22 cellular contexts compared by ENCODE assay signal in the genomic region with DNA sequence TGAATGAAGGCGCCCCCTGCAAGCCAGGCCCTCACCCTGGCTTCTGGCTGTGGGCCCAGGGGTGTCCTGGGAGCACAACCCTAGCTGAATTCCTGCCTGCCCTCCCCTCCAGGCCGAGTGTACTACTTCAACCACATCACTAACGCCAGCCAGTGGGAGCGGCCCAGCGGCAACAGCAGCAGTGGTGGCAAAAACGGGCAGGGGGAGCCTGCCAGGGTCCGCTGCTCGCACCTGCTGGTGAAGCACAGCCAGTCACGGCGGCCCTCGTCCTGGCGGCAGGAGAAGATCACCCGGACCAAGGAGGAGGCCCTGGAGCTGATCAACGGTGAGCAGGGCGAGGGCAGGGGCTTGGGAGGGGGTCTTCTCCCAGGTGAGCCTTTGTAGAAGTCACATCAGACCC. TPM values are rescaled to one million over a fixed set of nuclear protein-coding genes. Genes with fewer than 3 reads are reported as not detected.
DNase-seq lines count a peak whose midpoint lies in the region; TF ChIP-seq lines count a peak whose summit lies in the region.
"Had no signal": no experiment of that assay in that cellular context is flagged by ENCODE, and none has a peak within 500 bp of the region (broad histone marks: within the 10 kb centered on the region; RNA-seq: fewer than 3 reads in every experiment).

No MANE protein-coding gene starts in this region.

- intact Hi-C loops in activated T-helper 1 cell treated with anti-CD3 and anti-CD28 coated beads, Interleukin-12 subunit alpha, Interleukin-12 subunit beta, Interleukin-2, Interleukin-4 antibody, amounts not matched to agents 30 ng/mL and 10 ng/mL and 1 ng/mL, durations not matched to agents 14 hours and 24 hours and 36 hours (cut with micrococcal nuclease) = no loop called here

- peaks cover 34% of the 10 kb centered on the region for H3K36me3 Mint-ChIP-seq in activated T-helper 1 cell treated with anti-CD3 and anti-CD28 coated beads, Interleukin-12 subunit alpha, Interleukin-12 subunit beta, Interleukin-2, Interleukin-4 antibody, amounts not matched to agents 30 ng/mL and 10 ng/mL and 1 ng/mL, durations not matched to agents 14 hours and 24 hours and 36 hours (ENCODE audit: low read depth)
- H3K36me3 Mint-ChIP-seq in neural crest cell (ENCODE audit: low read depth) = peaks cover 13% of the 10 kb centered on the region

- no peaks in the 10 kb centered on the region for H3K9me3 Mint-ChIP-seq in activated T-helper 1 cell treated with anti-CD3 and anti-CD28 coated beads, Interleukin-12 subunit alpha, Interleukin-12 subunit beta, Interleukin-2, Interleukin-4 antibody, amounts not matched to agents 30 ng/mL and 10 ng/mL and 1 ng/mL, durations not matched to agents 14 hours and 24 hours and 36 hours
- H3K9me3 Mint-ChIP-seq in neural crest cell = no peaks in the 10 kb centered on the region
- H3K9me3 Mint-ChIP-seq: H9 had no signal

- no peaks in the 10 kb centered on the region for H3K27me3 Mint-ChIP-seq in activated T-helper 1 cell treated with anti-CD3 and anti-CD28 coated beads, Interleukin-12 subunit alpha, Interleukin-12 subunit beta, Interleukin-2, Interleukin-4 antibody, amounts not matched to agents 30 ng/mL and 10 ng/mL and 1 ng/mL, durations not matched to agents 14 hours and 24 hours and 36 hours (ENCODE audit: insufficient read depth)
- H3K27me3 Mint-ChIP-seq in neural crest cell (ENCODE audit: low read depth) = peaks cover 3% of the 10 kb centered on the region
- H3K27me3 Mint-ChIP-seq: CD4-positive, alpha-beta memory T cell had no signal

- H3K4me1 Mint-ChIP-seq in activated T-helper 1 cell treated with anti-CD3 and anti-CD28 coated beads, Interleukin-12 subunit alpha, Interleukin-12 subunit beta, Interleukin-2, Interleukin-4 antibody, amounts not matched to agents 30 ng/mL and 10 ng/mL and 1 ng/mL, durations not matched to agents 14 hours and 24 hours and 36 hours (ENCODE audit: low read depth) = peaks cover 10% of the 10 kb centered on the region
- peaks cover 23% of the 10 kb centered on the region for H3K4me1 Mint-ChIP-seq in neural crest cell

- peak overlapping the region; percentile 22 for H3K4me3 Mint-ChIP-seq in activated T-helper 1 cell treated with anti-CD3 and anti-CD28 coated beads, Interleukin-12 subunit alpha, Interleukin-12 subunit beta, Interleukin-2, Interleukin-4 antibody, amounts not matched to agents 30 ng/mL and 10 ng/mL and 1 ng/mL, durations not matched to agents 14 hours and 24 hours and 36 hours
- peak overlapping the region; percentile 73 for H3K4me3 Mint-ChIP-seq in neural crest cell
- H3K4me3 Mint-ChIP-seq: H9 had no signal

- DNase-seq in activated T-helper 1 cell treated with anti-CD3 and anti-CD28 coated beads, Interleukin-12 subunit alpha, Interleukin-12 subunit beta, Interleukin-2, Interleukin-4 antibody, amounts not matched to agents 30 ng/mL and 10 ng/mL and 1 ng/mL, durations not matched to agents 14 hours and 24 hours and 36 hours (ENCODE audit: low spot score) = no peak
- DNase-seq in neural crest cell (ENCODE audit: low read depth, low spot score) = no peak
- no peak for DNase-seq in activated gamma-delta T cell treated with Interleukin-2 at 50 U/mL for 16 hours
- no peak for DNase-seq in inferior parietal cortex (ENCODE audit: extremely low spot score)
- DNase-seq: AML-193; CD4-positive, alpha-beta memory T cell; COR-L47; DMS53; H9; KBM-7; NCI-H1105 treated with DMSO at 0.1 percent for 48 hours; NCI-H146; NCI-H1930; NCI-H2107; NCI-H446; NCI-H526; NCI-H82; NK-92 treated with Interleukin-12 subunit alpha and Interleukin-12 subunit beta, amount 100 ng/mL, for 24 hours; PC-9 had no signal

- TF ChIP-seq CTCF in C4-2B (conservative IDR thresholded peaks at IDR 0.05) (no peak), neural crest cell (conservative IDR thresholded peaks at IDR 0.05) (no peak)

- peak overlapping the region; percentile 37 for H3K27ac ChIP-seq in C4-2B
- H3K27ac ChIP-seq: A549; BLaER1 treated with 17β-estradiol and CSF1 and Interleukin-3, amounts not matched to agents 10 nM and 100 nM; PC-9 had no signal

- no peak overlapping the region for H3K27ac Mint-ChIP-seq in activated T-helper 1 cell treated with anti-CD3 and anti-CD28 coated beads, Interleukin-12 subunit alpha, Interleukin-12 subunit beta, Interleukin-2, Interleukin-4 antibody, amounts not matched to agents 30 ng/mL and 10 ng/mL and 1 ng/mL, durations not matched to agents 14 hours and 24 hours and 36 hours
- no peak overlapping the region for H3K27ac Mint-ChIP-seq in neural crest cell (ENCODE audit: unreplicated experiment)

RNA-seq across cellular contexts. Expression of a gene that starts 3.2 kb away (rescaled TPM):
- total RNA-seq in activated T-helper 1 cell treated with anti-CD3 and anti-CD28 coated beads, Interleukin-12 subunit alpha, Interleukin-12 subunit beta, Interleukin-2, Interleukin-4 antibody, amounts not matched to agents 30 ng/mL and 10 ng/mL and 1 ng/mL, durations not matched to agents 14 hours and 24 hours and 36 hours = 86.4 and 87.3 TPM in 2 replicates
- 117 and 127 TPM in 2 replicates for total RNA-seq in neural crest cell

RNA-seq across cellular contexts. Expression of a gene that starts 10.6 kb away (rescaled TPM):
- 338 and 351 TPM in 2 replicates for total RNA-seq in activated T-helper 1 cell treated with anti-CD3 and anti-CD28 coated beads, Interleukin-12 subunit alpha, Interleukin-12 subunit beta, Interleukin-2, Interleukin-4 antibody, amounts not matched to agents 30 ng/mL and 10 ng/mL and 1 ng/mL, durations not matched to agents 14 hours and 24 hours and 36 hours
- 366 and 373 TPM in 2 replicates for total RNA-seq in neural crest cell

RNA-seq across cellular contexts. Expression of a gene that starts 19.4 kb away (rescaled TPM):
- 19.4 and 20.7 TPM in 2 replicates for total RNA-seq in activated T-helper 1 cell treated with anti-CD3 and anti-CD28 coated beads, Interleukin-12 subunit alpha, Interleukin-12 subunit beta, Interleukin-2, Interleukin-4 antibody, amounts not matched to agents 30 ng/mL and 10 ng/mL and 1 ng/mL, durations not matched to agents 14 hours and 24 hours and 36 hours
- 32.7 and 33.1 TPM in 2 replicates for total RNA-seq in neural crest cell
